ENCODE assay signal across 34 cellular contexts in the genomic region with DNA sequence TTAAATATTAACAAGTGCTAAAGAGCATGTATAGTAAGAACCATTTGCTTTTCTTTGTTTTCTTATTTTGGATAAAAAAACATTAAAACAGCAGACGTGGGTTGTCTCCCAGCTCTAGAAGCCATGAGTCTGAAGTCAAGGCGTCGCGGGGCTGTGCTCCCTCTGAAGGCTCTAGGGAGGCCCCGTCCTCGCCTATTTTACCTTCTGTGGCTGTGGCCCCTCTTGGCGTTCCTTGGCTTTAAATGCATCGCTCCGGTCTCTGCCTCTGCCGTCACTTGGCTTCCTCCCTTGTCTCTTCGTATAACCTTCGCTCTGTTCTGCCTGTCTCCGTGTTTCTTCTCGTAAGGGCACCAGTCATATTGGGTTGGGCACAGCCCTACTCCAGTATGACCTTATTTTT.
DNase-seq lines count a peak whose midpoint lies in the region; ATAC-seq, FAIRE-seq and TF ChIP-seq lines count a peak whose summit lies in the region.
"Had no signal": no experiment of that assay in that cellular context is flagged by ENCODE, and none has a peak within 500 bp of the region (broad histone marks: within the 10 kb centered on the region; RNA-seq: fewer than 3 reads in every experiment).

No MANE protein-coding gene starts in this region.

- in situ Hi-C loops in K562 (cut with MboI): no loop called here

- H3K4me1 Mint-ChIP-seq in stimulated activated naive B cell treated with anti-CD40 and anti-IgM and Interleukin-4, amounts not matched to agents 10 μg/mL and 1 μg/mL and 100 μg/mL, for 72 hours: no peaks in the 10 kb centered on the region
- no peaks in the 10 kb centered on the region for H3K4me1 Mint-ChIP-seq in activated T-cell treated with anti-CD3 and anti-CD28 coated beads, Interleukin-2, amount 50 U/mL, for 24 hours (ENCODE audit: low read depth)
- H3K4me1 Mint-ChIP-seq: B cell; CD14-positive monocyte; CD4-positive, alpha-beta memory T cell; CD4-positive, CD25-positive, alpha-beta regulatory T cell; CD8-positive, alpha-beta memory T cell had no signal

- peak; percentile 50; the same call in 2 of the 3 replicates for ATAC-seq in K562
- ATAC-seq in stimulated activated naive B cell treated with anti-CD40 and anti-IgM and Interleukin-4, amounts not matched to agents 10 μg/mL and 1 μg/mL and 100 μg/mL, for 72 hours (replicated peaks): no peak
- ATAC-seq: A549; CD8-positive, alpha-beta T cell had no signal

- H3K27ac Mint-ChIP-seq in stimulated activated naive B cell treated with anti-CD40 and anti-IgM and Interleukin-4, amounts not matched to agents 10 μg/mL and 1 μg/mL and 100 μg/mL, for 72 hours: peak overlapping the region; percentile 82
- no peak overlapping the region for H3K27ac Mint-ChIP-seq in activated T-cell treated with anti-CD3 and anti-CD28 coated beads, Interleukin-2, amount 50 U/mL, for 24 hours
- H3K27ac Mint-ChIP-seq: B cell; CD14-positive monocyte; CD4-positive, alpha-beta memory T cell; CD4-positive, alpha-beta T cell; CD4-positive, CD25-positive, alpha-beta regulatory T cell; CD8-positive, alpha-beta memory T cell; CD8-positive, alpha-beta T cell had no signal

- TF ChIP-seq POLR2A in K562 (conservative IDR thresholded peaks at IDR 0.05): no peak
- TF ChIP-seq POLR2A in testis (IDR thresholded peaks at IDR 0.05): no peak

- TF ChIP-seq EP300 in K562 (IDR thresholded peaks at IDR 0.05; ENCODE audit: low read length): no peak

- H3K4me2 ChIP-seq in K562 (ENCODE audit: insufficient read depth, low read length): no peak overlapping the region
- H3K4me2 ChIP-seq: A549; BLaER1; BLaER1 treated with 17β-estradiol and CSF1 and Interleukin-3, amounts not matched to agents 10 nM and 100 nM had no signal

- no peak overlapping the region for H3K4me3 Mint-ChIP-seq in stimulated activated naive B cell treated with anti-CD40 and anti-IgM and Interleukin-4, amounts not matched to agents 10 μg/mL and 1 μg/mL and 100 μg/mL, for 72 hours
- no peak overlapping the region for H3K4me3 Mint-ChIP-seq in activated T-cell treated with anti-CD3 and anti-CD28 coated beads, Interleukin-2, amount 50 U/mL, for 24 hours
- H3K4me3 Mint-ChIP-seq: B cell; CD14-positive monocyte; CD4-positive, alpha-beta memory T cell; CD4-positive, alpha-beta T cell; CD4-positive, CD25-positive, alpha-beta regulatory T cell; CD8-positive, alpha-beta memory T cell; CD8-positive, alpha-beta T cell had no signal

- WGBS in K562 (ENCODE audit: insufficient coverage, low coverage, missing lambda C conversion rate): 5% methylated on average over 12 of the region's 14 CpGs
- WGBS in testis, 2 donors: 57 to 76% methylated on average over 14 of the region's 14 CpGs

- no peaks in the 10 kb centered on the region for H4K20me1 ChIP-seq in K562 (replicated peaks; ENCODE audit: control insufficient read depth, insufficient read depth, low read length)
- H4K20me1 ChIP-seq: BLaER1; BLaER1 treated with 17β-estradiol and CSF1 and Interleukin-3, amounts not matched to agents 10 nM and 100 nM had no signal

- H3K79me2 ChIP-seq in K562 (ENCODE audit: control insufficient read depth, insufficient read depth, low read length): no peaks in the 10 kb centered on the region

- no TSS peak for BruUV-seq in K562 (replicated peaks; lab: Mats Ljungman, UMichigan)

- H3K27me3 ChIP-seq in K562 (ENCODE audit: control insufficient read depth in 2 of 2, insufficient read depth in 2 of 2, low read length in 2 of 2): peaks cover 0 to 5% of the 10 kb centered on the region in 2 experiments; a peak in 3 of 5 replicates
- H3K27me3 ChIP-seq in testis: no peaks in the 10 kb centered on the region
- H3K27me3 ChIP-seq: BLaER1; BLaER1 treated with 17β-estradiol and CSF1 and Interleukin-3, amounts not matched to agents 10 nM and 100 nM had no signal

- no peak for FAIRE-seq in K562 (lab: Jason Lieb, UNC)
- FAIRE-seq: A549, D721Med had no signal

- intact Hi-C loops in K562 (cut with micrococcal nuclease): no loop called here
- intact Hi-C loops in testis (cut with DNase I; ENCODE audit: low total_unique reads): no loop called here

- H3K36me3 Mint-ChIP-seq in stimulated activated naive B cell treated with anti-CD40 and anti-IgM and Interleukin-4, amounts not matched to agents 10 μg/mL and 1 μg/mL and 100 μg/mL, for 72 hours: peaks cover 9 to 15% of the 10 kb centered on the region in 2 donors
- no peaks in the 10 kb centered on the region for H3K36me3 Mint-ChIP-seq in activated T-cell treated with anti-CD3 and anti-CD28 coated beads, Interleukin-2, amount 50 U/mL, for 24 hours (ENCODE audit: low read depth)
- H3K36me3 Mint-ChIP-seq: CD14-positive monocyte; CD4-positive, CD25-positive, alpha-beta regulatory T cell had no signal

- TF ChIP-seq RAD21 in K562 (CRISPR knock-in tag; conservative IDR thresholded peaks at IDR 0.05 in 1 of 2, IDR thresholded peaks at IDR 0.05 in 1 of 2): no peak

- H3K27ac ChIP-seq in K562 (ENCODE audit: extremely low read depth, low read depth, low read length): no peak overlapping the region
- no peak overlapping the region for H3K27ac ChIP-seq in testis
- H3K27ac ChIP-seq: 22Rv1; A549; BLaER1; BLaER1 treated with 17β-estradiol and CSF1 and Interleukin-3, amounts not matched to agents 10 nM and 100 nM; C4-2B had no signal

- no peaks in the 10 kb centered on the region for H3K9me1 ChIP-seq in K562 (ENCODE audit: control insufficient read depth, insufficient read depth, low read length)

- peaks cover 26% of the 10 kb centered on the region in 2 donors for H3K9me3 Mint-ChIP-seq in stimulated activated naive B cell treated with anti-CD40 and anti-IgM and Interleukin-4, amounts not matched to agents 10 μg/mL and 1 μg/mL and 100 μg/mL, for 72 hours
- peaks cover 19% of the 10 kb centered on the region for H3K9me3 Mint-ChIP-seq in activated T-cell treated with anti-CD3 and anti-CD28 coated beads, Interleukin-2, amount 50 U/mL, for 24 hours

- DNase-seq in K562 (ENCODE audit: extremely low read depth in 1 of 4, low spot score in 3 of 4) (no peak), testis (no peak), SIG-M5 (lab: John Stamatoyannopoulos, UW) (no peak), NCI-H524 (lab: John Stamatoyannopoulos, UW) (no peak)
- no peak for DNase-seq in stimulated activated naive B cell treated with anti-CD40 and anti-IgM and Interleukin-4, amounts not matched to agents 10 μg/mL and 1 μg/mL and 100 μg/mL, for 72 hours
- DNase-seq in activated T-cell treated with anti-CD3 and anti-CD28 coated beads, Interleukin-2, amount 50 U/mL, for 24 hours: no peak
- DNase-seq: 8988T; ACHN; AML-193; BE2C; C1 segment of cervical spinal cord; Caco-2; Calu3; CD4-positive, alpha-beta memory T cell; CD4-positive, alpha-beta T cell; CD4-positive, CD25-positive, alpha-beta regulatory T cell; CD8-positive, alpha-beta memory T cell; CD8-positive, alpha-beta T cell; COR-L47; DMS 273 treated with DMSO at 0.1 percent for 48 hours; DMS153; DMS53; DMS79; DMS79 treated with DMSO at 0.1 percent for 48 hours; DND-41; EL had no signal

- H3K4me3 ChIP-seq in K562 (no peak overlapping the region), testis (peak overlapping the region; percentile 18 to 20)
- H3K4me3 ChIP-seq: A549; BLaER1; BLaER1 treated with 17β-estradiol and CSF1 and Interleukin-3, amounts not matched to agents 10 nM and 100 nM had no signal

- H3K9me3 ChIP-seq in K562 (replicated peaks; ENCODE audit: control insufficient read depth, insufficient read depth, low read depth, low read length) (no peaks in the 10 kb centered on the region), testis (no peaks in the 10 kb centered on the region)
- H3K9me3 ChIP-seq: A549, BE2C had no signal

- TF ChIP-seq CTCF in K562 (IDR thresholded peaks at IDR 0.05 in 2 of 3, conservative IDR thresholded peaks at IDR 0.05 in 1 of 3; ENCODE audit: insufficient read depth in 2 of 3, low read depth in 1 of 3, low read length in 3 of 3) (no peak), testis (IDR thresholded peaks at IDR 0.05) (no peak)

- peaks cover 11 to 38% of the 10 kb centered on the region in 2 donors for H3K27me3 Mint-ChIP-seq in stimulated activated naive B cell treated with anti-CD40 and anti-IgM and Interleukin-4, amounts not matched to agents 10 μg/mL and 1 μg/mL and 100 μg/mL, for 72 hours
- H3K27me3 Mint-ChIP-seq in activated T-cell treated with anti-CD3 and anti-CD28 coated beads, Interleukin-2, amount 50 U/mL, for 24 hours: peaks cover 12% of the 10 kb centered on the region

- H3K36me3 ChIP-seq in K562 (ENCODE audit: control insufficient read depth, insufficient read depth, low read length): no peaks in the 10 kb centered on the region
- no peaks in the 10 kb centered on the region for H3K36me3 ChIP-seq in testis (ENCODE audit: low read depth, missing control alignments)
- H3K36me3 ChIP-seq: BE2C, BLaER1 had no signal

- H3K9ac ChIP-seq in K562 (ENCODE audit: insufficient read depth in 1 of 2, low read depth in 2 of 2, low read length in 2 of 2): no peak overlapping the region
- H3K9ac ChIP-seq: BLaER1; BLaER1 treated with 17β-estradiol and CSF1 and Interleukin-3, amounts not matched to agents 10 nM and 100 nM had no signal

- H2AFZ ChIP-seq in K562 (ENCODE audit: low read depth, low read length): 0 out of 2 replicates have a peak overlapping the region, but pooled peaks have one; percentile 26

- POLR2A ChIA-PET in K562 (lab: Yijun Ruan, JAX): no interaction called here

- CTCF ChIA-PET in K562 (lab: Yijun Ruan, JAX; ENCODE audit: low intra/inter-chr PET ratio): no interaction called here

- H3K4me1 ChIP-seq in K562 (replicated peaks in 1 of 2; ENCODE audit: control insufficient read depth in 2 of 2, insufficient read depth in 2 of 2, low read length in 2 of 2) (no peaks in the 10 kb centered on the region; a peak in 1 of 5 replicates), testis (no peaks in the 10 kb centered on the region)
- H3K4me1 ChIP-seq: A549; BE2C; BLaER1; BLaER1 treated with 17β-estradiol and CSF1 and Interleukin-3, amounts not matched to agents 10 nM and 100 nM; Caco-2 had no signal

TF ChIP-seq in K562, 482 proteins besides CTCF, POLR2A, EP300 and RAD21 (continues in another document):
- no peak for TF ChIP-seq PRPF4 (IDR thresholded peaks at IDR 0.05; ENCODE audit: insufficient read depth, low read depth, low read length, poor library complexity, severe bottlenecking)
- TF ChIP-seq SMC3 (conservative IDR thresholded peaks at IDR 0.05; ENCODE audit: insufficient read depth, low read depth, low read length): no peak
